In genomic region chr6:138500045-138500665, GRCh38 we compare ENCODE assay signal across 12 cellular contexts. TPM values are rescaled to one million over a fixed set of nuclear protein-coding genes. Genes with fewer than 3 reads are reported as not detected.
DNase-seq lines count a peak whose midpoint lies in the region; ATAC-seq and TF ChIP-seq lines count a peak whose summit lies in the region.
"Had no signal": no experiment of that assay in that cellular context is flagged by ENCODE, and none has a peak within 500 bp of the region (broad histone marks: within the 10 kb centered on the region; RNA-seq: fewer than 3 reads in every experiment).

No MANE protein-coding gene starts in this region.

- H3K4me1 ChIP-seq in BLaER1 (peaks cover 48% of the 10 kb centered on the region), mucosa of rectum (ENCODE audit: control insufficient read depth in 2 of 2, insufficient read depth in 2 of 2, low read length in 2 of 2) (peaks cover 14 to 55% of the 10 kb centered on the region in 2 donors), tibial artery (no peaks in the 10 kb centered on the region)

- ATAC-seq in activated T-helper 17 cell treated with anti-CD3 and anti-CD28 coated beads, Interleukin-2, amount 50 U/mL, for 72 hours (replicated peaks) = no peak
- ATAC-seq in GM21723 (IDR thresholded peaks at IDR 0.05; ENCODE audit: unreplicated experiment) = no peak
- ATAC-seq: gastroesophageal sphincter had no signal

- H3K4me1 Mint-ChIP-seq in activated T-helper 17 cell treated with anti-CD3 and anti-CD28 coated beads, Interleukin-2, amount 50 U/mL, for 72 hours = no peaks in the 10 kb centered on the region

- H3K36me3 Mint-ChIP-seq in activated T-helper 17 cell treated with anti-CD3 and anti-CD28 coated beads, Interleukin-2, amount 50 U/mL, for 72 hours (ENCODE audit: low read depth) = no peaks in the 10 kb centered on the region

- H3K36me3 ChIP-seq in BLaER1 = peaks cover 12% of the 10 kb centered on the region
- H3K36me3 ChIP-seq in mucosa of rectum (ENCODE audit: control insufficient read depth in 2 of 2, insufficient read depth in 2 of 2, low read length in 2 of 2) = peaks cover 3 to 7% of the 10 kb centered on the region in 2 donors
- no peaks in the 10 kb centered on the region for H3K36me3 ChIP-seq in tibial artery
- H3K36me3 ChIP-seq: gastroesophageal sphincter had no signal

- H3K27ac ChIP-seq in BLaER1 (peak overlapping the region; percentile 78), mucosa of rectum (ENCODE audit: low read depth in 2 of 2, low read length in 2 of 2) (peak overlapping the region; percentile 62 to 86), tibial artery (no peak overlapping the region)
- H3K27ac ChIP-seq: gastroesophageal sphincter had no signal

- H3K27me3 Mint-ChIP-seq in activated T-helper 17 cell treated with anti-CD3 and anti-CD28 coated beads, Interleukin-2, amount 50 U/mL, for 72 hours = peaks cover 3% of the 10 kb centered on the region

- H3K9ac ChIP-seq in BLaER1 = peak overlapping the region; percentile 71; the same call in 1 of the 2 replicates
- peak overlapping the region in 1 of 2 donors; percentile 78 for H3K9ac ChIP-seq in mucosa of rectum (ENCODE audit: low read depth in 1 of 2, low read length in 2 of 2)

- H3K27me3 ChIP-seq in BLaER1 (no peaks in the 10 kb centered on the region), mucosa of rectum (ENCODE audit: control insufficient read depth in 2 of 2, insufficient read depth in 2 of 2, low read length in 2 of 2) (no peaks in the 10 kb centered on the region), tibial artery (no peaks in the 10 kb centered on the region)
- H3K27me3 ChIP-seq: gastroesophageal sphincter, Peyer's patch had no signal

- H3K27ac Mint-ChIP-seq in activated T-helper 17 cell treated with anti-CD3 and anti-CD28 coated beads, Interleukin-2, amount 50 U/mL, for 72 hours = no peak overlapping the region

- no peak overlapping the region for H3K4me3 Mint-ChIP-seq in activated T-helper 17 cell treated with anti-CD3 and anti-CD28 coated beads, Interleukin-2, amount 50 U/mL, for 72 hours

- peak; percentile 32 for DNase-seq in LoVo (ENCODE audit: low spot score)
- peak; percentile 26 for DNase-seq in epithelial cell of proximal tubule (ENCODE audit: low read depth)
- no peak for DNase-seq in retina
- DNase-seq in tibial artery = no peak
- DNase-seq: effector CD4-positive, alpha-beta T cell; NCI-H345 had no signal

- H3K9me3 Mint-ChIP-seq in activated T-helper 17 cell treated with anti-CD3 and anti-CD28 coated beads, Interleukin-2, amount 50 U/mL, for 72 hours = no peaks in the 10 kb centered on the region

- TF ChIP-seq CTCF in epithelial cell of proximal tubule (conservative IDR thresholded peaks at IDR 0.05; ENCODE audit: low read depth, low read length) (no peak), tibial artery (IDR thresholded peaks at IDR 0.05) (no peak)

- H3K9me3 ChIP-seq in BLaER1 (peaks cover 12% of the 10 kb centered on the region), mucosa of rectum (ENCODE audit: control insufficient read depth in 2 of 2, low read length in 2 of 2) (no peaks in the 10 kb centered on the region), tibial artery (no peaks in the 10 kb centered on the region)
- H3K9me3 ChIP-seq: gastroesophageal sphincter, Peyer's patch had no signal

- no peaks in the 10 kb centered on the region for H4K20me1 ChIP-seq in BLaER1

- peak overlapping the region; percentile 77 for H3K4me2 ChIP-seq in BLaER1

- H3K4me3 ChIP-seq in BLaER1 (peak overlapping the region; percentile 61; the same call in 1 of the 2 replicates), epithelial cell of proximal tubule (ENCODE audit: low read depth, low read length) (peak overlapping the region; percentile 57), mucosa of rectum (ENCODE audit: low read length in 2 of 2) (peak overlapping the region; percentile 56 to 80), tibial artery (no peak overlapping the region)
- H3K4me3 ChIP-seq: gastroesophageal sphincter had no signal

- intact Hi-C loops in tibial artery (cut with DNase I; ENCODE audit: low total_unique reads) = no loop called here

RNA-seq across cellular contexts. Expression of gene NHSL1, which starts 0.9 kb away (rescaled TPM):
- 3.5 and 4.0 TPM in 2 replicates for total RNA-seq in epithelial cell of proximal tubule
- 1 to 10 TPM in 1 of 2 donors, under 1 TPM in 1; 0.82 to 1.1 TPM for total RNA-seq in activated T-helper 17 cell treated with anti-CD3 and anti-CD28 coated beads, Interleukin-2, amount 50 U/mL, for 72 hours

Comparison
In these comparisons a context has a peak if more than half of its experiments do, and no peak if none do; other contexts are left out.
1. H3K27ac ChIP-seq: peak in BLaER1 (single experiment) and mucosa of rectum (2 of 2); none in tibial artery (0 of 2).
2. H3K4me3 ChIP-seq: peak in BLaER1 (single experiment), epithelial cell of proximal tubule (single experiment) and mucosa of rectum (2 of 2); none in tibial artery (0 of 2).
3. DNase-seq: peak in LoVo (single experiment) and epithelial cell of proximal tubule (single experiment); none in retina (single experiment) and tibial artery (0 of 2).